In the genomic region with DNA sequence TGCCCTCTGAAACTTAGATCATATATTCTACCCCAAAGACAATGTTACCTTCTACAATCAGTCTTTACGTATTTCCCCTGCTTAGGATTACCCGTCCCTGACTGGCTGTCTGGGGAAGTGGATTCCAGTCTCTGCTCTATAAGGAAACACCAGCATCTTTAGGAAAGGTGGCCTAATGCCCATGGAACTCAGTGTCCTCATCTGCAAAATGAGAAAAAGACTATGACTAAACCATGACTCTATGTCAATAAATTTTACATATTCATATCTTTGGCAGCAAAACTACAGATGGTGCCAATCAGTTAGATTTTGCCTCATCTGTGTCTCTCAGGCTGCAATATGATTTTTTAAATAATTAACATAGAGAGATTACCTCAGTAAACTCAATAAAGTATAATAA, we compare ENCODE assay signal across 20 cellular contexts.
DNase-seq lines count a peak whose midpoint lies in the region; ATAC-seq and TF ChIP-seq lines count a peak whose summit lies in the region.
"Had no signal": no experiment of that assay in that cellular context is flagged by ENCODE, and none has a peak within 500 bp of the region (broad histone marks: within the 10 kb centered on the region; RNA-seq: fewer than 3 reads in every experiment).

No MANE protein-coding gene starts in this region.

- H3K4me3 ChIP-seq in adipocyte (ENCODE audit: low read length) (no peak overlapping the region), fibroblast of mammary gland (ENCODE audit: control insufficient read depth, low read depth, low read length) (no peak overlapping the region), osteoblast (ENCODE audit: insufficient read depth, low read length) (no peak overlapping the region)
- H3K4me3 ChIP-seq: A549, SJSA1 had no signal

- H3K27ac ChIP-seq in osteoblast (ENCODE audit: low read depth, low read length) = no peak overlapping the region
- H3K27ac ChIP-seq: A549, HL-60, KMS-11, SJSA1 had no signal

- H4K20me1 ChIP-seq in osteoblast (ENCODE audit: insufficient read depth, low read length) = no peaks in the 10 kb centered on the region

- no peaks in the 10 kb centered on the region for H3K27me3 Mint-ChIP-seq in activated naive CD4-positive, alpha-beta T cell treated with anti-CD3 and anti-CD28 coated beads, Interleukin-2, amount 10 ng/mL, durations not matched to agents 7 days and 5 days

- H3K4me1 Mint-ChIP-seq in activated naive CD4-positive, alpha-beta T cell treated with anti-CD3 and anti-CD28 coated beads, Interleukin-2, amount 10 ng/mL, durations not matched to agents 7 days and 5 days = no peaks in the 10 kb centered on the region

- CTCF ChIA-PET in activated naive CD4-positive, alpha-beta T cell treated with anti-CD3 and anti-CD28 coated beads, Interleukin-2, amount 10 ng/mL, durations not matched to agents 7 days and 5 days (lab: Charles Lee) = no interaction called here

- no peak overlapping the region for H3K4me2 ChIP-seq in osteoblast (ENCODE audit: insufficient read depth, low read length)
- H3K4me2 ChIP-seq: A549, KMS-11 had no signal

- H3K9ac ChIP-seq in adipocyte (ENCODE audit: low read length) = no peak overlapping the region
- H3K9ac ChIP-seq: KMS-11 had no signal

- H3K9me3 Mint-ChIP-seq in activated naive CD4-positive, alpha-beta T cell treated with anti-CD3 and anti-CD28 coated beads, Interleukin-2, amount 10 ng/mL, durations not matched to agents 7 days and 5 days = no peaks in the 10 kb centered on the region
- H3K9me3 Mint-ChIP-seq: CD14-positive monocyte, HFFc6 had no signal

- DNase-seq in EL (peak; percentile 46), HS-5 (ENCODE audit: low read depth) (peak; percentile 74), adipocyte (ENCODE audit: low read depth) (peak; percentile 30), fibroblast of mammary gland (ENCODE audit: low read depth) (peak; percentile 67), osteoblast (ENCODE audit: insufficient read length, low spot score, missing footprints) (no peak)
- no peak for DNase-seq in activated naive CD4-positive, alpha-beta T cell treated with anti-CD3 and anti-CD28 coated beads, Interleukin-2, amount 10 ng/mL, durations not matched to agents 7 days and 5 days
- DNase-seq: COR-L47, DMS53, GOT3, HFFc6, NCI-H187 treated with DMSO at 0.1 percent for 48 hours, NCI-H2171 treated with DMSO at 0.1 percent for 48 hours, RPMI8226 had no signal

- no peak overlapping the region for H3K4me3 Mint-ChIP-seq in activated naive CD4-positive, alpha-beta T cell treated with anti-CD3 and anti-CD28 coated beads, Interleukin-2, amount 10 ng/mL, durations not matched to agents 7 days and 5 days
- H3K4me3 Mint-ChIP-seq: CD14-positive monocyte, HFFc6 had no signal

- TF ChIP-seq CTCF in fibroblast of mammary gland (conservative IDR thresholded peaks at IDR 0.05; ENCODE audit: control insufficient read depth, insufficient read depth, low read depth, low read length) (no peak), osteoblast (IDR thresholded peaks at IDR 0.05; ENCODE audit: extremely low read depth, low read depth, low read length) (no peak)

- no peak overlapping the region for H2AFZ ChIP-seq in osteoblast (ENCODE audit: low read length)

- no peak overlapping the region for H3K27ac Mint-ChIP-seq in activated naive CD4-positive, alpha-beta T cell treated with anti-CD3 and anti-CD28 coated beads, Interleukin-2, amount 10 ng/mL, durations not matched to agents 7 days and 5 days
- H3K27ac Mint-ChIP-seq: CD14-positive monocyte, HFFc6 had no signal

- peaks cover 19% of the 10 kb centered on the region for H3K36me3 ChIP-seq in adipocyte (ENCODE audit: control insufficient read depth, insufficient read depth, low read length, severe bottlenecking)
- H3K36me3 ChIP-seq in osteoblast (ENCODE audit: insufficient read depth, low read length) = no peaks in the 10 kb centered on the region

- H3K9me3 ChIP-seq in adipocyte (ENCODE audit: control insufficient read depth, low read length) = no peaks in the 10 kb centered on the region
- H3K9me3 ChIP-seq in osteoblast (ENCODE audit: low read depth, low read length) = no peaks in the 10 kb centered on the region
- H3K9me3 ChIP-seq: A549, SJSA1 had no signal

- H3K79me2 ChIP-seq in osteoblast (ENCODE audit: insufficient read depth, low read length) = no peaks in the 10 kb centered on the region

- H3K4me1 ChIP-seq in adipocyte (ENCODE audit: control insufficient read depth, insufficient read depth, low read length) = peaks cover 3% of the 10 kb centered on the region
- peaks cover 9% of the 10 kb centered on the region for H3K4me1 ChIP-seq in osteoblast (ENCODE audit: insufficient read depth, low read length)
- H3K4me1 ChIP-seq: SJSA1 had no signal

- H3K36me3 Mint-ChIP-seq in activated naive CD4-positive, alpha-beta T cell treated with anti-CD3 and anti-CD28 coated beads, Interleukin-2, amount 10 ng/mL, durations not matched to agents 7 days and 5 days = peaks cover 35% of the 10 kb centered on the region

- ATAC-seq in GM18519 (IDR thresholded peaks at IDR 0.05; ENCODE audit: low FRiP score, unreplicated experiment) = no peak
- no peak for ATAC-seq in GM21717 (IDR thresholded peaks at IDR 0.05; ENCODE audit: unreplicated experiment)
- ATAC-seq: A549 had no signal

- H3K27me3 ChIP-seq in adipocyte (replicated peaks; ENCODE audit: control insufficient read depth, insufficient read depth, low read length) (no peaks in the 10 kb centered on the region), osteoblast (ENCODE audit: insufficient read depth, low read length) (no peaks in the 10 kb centered on the region)
- H3K27me3 ChIP-seq: SJSA1 had no signal

Comparison
In these comparisons a context has a peak if more than half of its experiments do, and no peak if none do; other contexts are left out.
1. DNase-seq: peak in EL (single experiment), HS-5 (single experiment), adipocyte (single experiment) and fibroblast of mammary gland (single experiment); none in osteoblast (single experiment) and activated naive CD4-positive, alpha-beta T cell treated with anti-CD3 and anti-CD28 coated beads, Interleukin-2, amount 10 ng/mL, durations not matched to agents 7 days and 5 days (single experiment).